In the genomic region with DNA sequence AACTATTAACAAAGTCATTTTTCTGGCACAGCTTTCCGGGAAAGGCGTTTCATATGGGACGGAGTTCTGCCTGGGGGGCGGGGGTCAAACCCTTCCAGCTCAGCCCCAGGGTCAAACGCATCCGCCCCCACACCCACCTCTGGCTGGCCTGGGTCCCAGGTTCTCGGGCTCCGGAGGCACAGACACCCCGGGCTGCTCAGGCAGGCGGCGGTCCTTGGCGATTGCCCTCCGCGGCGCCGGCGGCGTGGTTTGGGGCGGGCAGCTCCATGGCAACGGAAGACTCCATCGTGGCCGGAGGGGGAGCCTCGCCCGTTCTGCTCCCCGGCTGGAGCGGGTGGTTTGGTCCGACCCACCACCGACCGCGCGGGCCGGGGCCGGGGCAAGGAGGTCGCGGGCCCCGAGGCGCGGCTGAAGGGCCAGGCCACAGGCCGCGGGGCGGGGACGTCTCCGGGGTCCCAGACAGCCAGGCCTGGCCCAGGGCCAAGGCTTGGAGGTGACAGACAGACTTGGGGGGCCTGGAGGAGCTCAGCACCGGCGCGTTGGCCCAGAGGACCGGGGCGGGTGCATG, we compare ENCODE assay signal across 8 cellular contexts. TPM values are rescaled to one million over a fixed set of nuclear protein-coding genes. Genes with fewer than 3 reads are reported as not detected.
A peak's percentile ranks its signal among the peaks of the same experiment; 100 is the strongest.
DNase-seq lines count a peak whose midpoint lies in the region; TF ChIP-seq lines count a peak whose summit lies in the region.

A gene with protein sequence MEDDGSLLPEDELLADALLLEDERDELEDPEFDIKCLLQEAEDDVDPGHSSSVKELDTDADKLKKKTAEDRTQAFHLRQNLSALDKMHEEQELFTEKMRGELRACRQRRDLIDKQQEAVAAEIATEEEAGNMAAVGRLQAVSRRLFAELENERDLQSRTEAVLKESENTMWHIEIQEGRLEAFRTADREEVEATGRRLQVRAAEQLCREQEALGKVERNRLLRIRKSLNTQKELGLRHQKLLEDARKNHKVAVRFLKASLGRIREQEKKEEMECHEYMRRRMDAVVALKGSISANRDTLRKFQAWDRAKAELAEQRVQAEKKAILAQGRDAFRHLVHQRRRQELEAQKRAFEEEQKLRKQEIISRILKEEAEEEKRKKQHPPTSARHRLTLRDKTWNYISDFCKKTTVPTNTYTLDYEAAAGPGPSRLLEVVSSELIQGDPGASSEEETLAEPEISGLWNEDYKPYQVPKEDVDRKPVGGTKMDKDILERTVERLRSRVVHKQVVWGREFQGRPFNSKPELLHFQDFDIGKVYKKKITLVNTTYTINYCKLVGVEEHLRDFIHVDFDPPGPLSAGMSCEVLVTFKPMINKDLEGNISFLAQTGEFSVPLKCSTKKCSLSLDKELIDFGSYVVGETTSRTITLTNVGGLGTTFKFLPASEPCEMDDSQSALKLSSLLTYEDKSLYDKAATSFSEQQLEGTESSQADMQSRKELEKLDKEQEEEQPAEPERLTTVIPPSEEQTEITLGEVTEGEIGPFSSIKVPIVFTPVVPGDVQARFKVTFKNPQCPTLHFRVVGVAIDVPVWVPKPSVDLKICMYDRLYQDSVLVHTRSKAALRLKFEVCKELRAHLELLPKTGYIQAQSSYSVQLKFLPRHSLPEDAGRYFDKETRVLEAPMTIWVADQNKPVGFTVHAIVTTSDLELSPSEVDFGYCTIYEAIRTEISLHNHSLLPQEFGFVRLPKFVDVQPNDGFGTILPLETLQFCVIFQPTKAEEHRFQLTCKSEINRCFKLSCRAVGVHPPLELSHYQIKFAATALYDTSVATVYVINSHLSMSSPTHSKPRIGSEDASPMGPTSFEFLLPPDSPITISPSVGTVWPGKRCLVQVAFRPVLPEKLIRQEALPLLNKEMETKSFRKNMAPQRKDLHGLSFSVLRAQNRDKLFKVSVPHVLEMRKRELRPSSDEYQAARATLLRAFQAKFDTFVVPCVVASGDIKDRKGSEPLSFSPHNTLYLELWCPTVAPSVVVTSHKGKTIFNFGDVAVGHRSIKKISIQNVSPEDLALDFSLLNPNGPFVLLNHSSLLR (N-terminal part only) (minus strand): TSS at position 223 of the 568 bp plus-strand sequence. CDS start 12,830 bp downstream, outside the sequence.

- no peak within 1 kb of the TSS for H3K27ac Mint-ChIP-seq in glutamatergic neuron (ENCODE audit: unreplicated experiment)

- no peaks in the 10 kb centered on the region for H3K36me3 Mint-ChIP-seq in glutamatergic neuron (ENCODE audit: unreplicated experiment)

- no peaks in the 10 kb centered on the region for H3K27me3 Mint-ChIP-seq in glutamatergic neuron (ENCODE audit: unreplicated experiment)

- H3K9me3 Mint-ChIP-seq in glutamatergic neuron (ENCODE audit: unreplicated experiment), result peaks cover 1% of the 10 kb centered on the region

- intact Hi-C loops in posterior vena cava (cut with DNase I), result no loop called here

- peak within 1 kb of the TSS; percentile 71 for H3K4me3 Mint-ChIP-seq in glutamatergic neuron (ENCODE audit: unreplicated experiment)

- TF ChIP-seq CTCF in glutamatergic neuron (IDR thresholded peaks at IDR 0.05; ENCODE audit: partially characterized antibody, unreplicated experiment), result no peak

- peaks cover 2% of the 10 kb centered on the region for H3K4me1 Mint-ChIP-seq in glutamatergic neuron (ENCODE audit: low read depth, unreplicated experiment)

- DNase-seq in NCI-H1436 (lab: John Stamatoyannopoulos, UW), result peak; percentile 42
- DNase-seq in NCI-H1436 treated with DMSO at 0.1 percent for 48 hours (lab: John Stamatoyannopoulos, UW), result no peak
- DNase-seq in NCI-H774 (lab: John Stamatoyannopoulos, UW), result peak; percentile 2
- peak; percentile 89 for DNase-seq in glutamatergic neuron
- DNase-seq in retina, result peak; percentile 92
- DNase-seq in activated effector memory CD4-positive, alpha-beta T cell treated with Interleukin-2 at 50 U/mL for 16 hours, result no peak
- no peak for DNase-seq in posterior vena cava (ENCODE audit: low spot score)
- DNase-seq in NCI-H1694 treated with DMSO at 0.1 percent for 48 hours (lab: John Stamatoyannopoulos, UW), result no peak

RNA-seq across cellular contexts. Expression of the gene that starts here (rescaled TPM):
- not detected for total RNA-seq in glutamatergic neuron (ENCODE audit: unreplicated experiment)
- total RNA-seq in posterior vena cava, result not detected

Comparison
In these comparisons a context has a peak if more than half of its experiments do, and no peak if none do; other contexts are left out.
1. DNase-seq: peak in NCI-H1436 (single experiment), NCI-H774 (single experiment) and retina (single experiment); none in NCI-H1436 treated with DMSO at 0.1 percent for 48 hours (single experiment), activated effector memory CD4-positive, alpha-beta T cell treated with Interleukin-2 at 50 U/mL for 16 hours (single experiment), posterior vena cava (single experiment) and NCI-H1694 treated with DMSO at 0.1 percent for 48 hours (single experiment).
2. Peak in DNase-seq in glutamatergic neuron; RNA of the gene not detected or under 1 TPM.